In the genomic region with DNA sequence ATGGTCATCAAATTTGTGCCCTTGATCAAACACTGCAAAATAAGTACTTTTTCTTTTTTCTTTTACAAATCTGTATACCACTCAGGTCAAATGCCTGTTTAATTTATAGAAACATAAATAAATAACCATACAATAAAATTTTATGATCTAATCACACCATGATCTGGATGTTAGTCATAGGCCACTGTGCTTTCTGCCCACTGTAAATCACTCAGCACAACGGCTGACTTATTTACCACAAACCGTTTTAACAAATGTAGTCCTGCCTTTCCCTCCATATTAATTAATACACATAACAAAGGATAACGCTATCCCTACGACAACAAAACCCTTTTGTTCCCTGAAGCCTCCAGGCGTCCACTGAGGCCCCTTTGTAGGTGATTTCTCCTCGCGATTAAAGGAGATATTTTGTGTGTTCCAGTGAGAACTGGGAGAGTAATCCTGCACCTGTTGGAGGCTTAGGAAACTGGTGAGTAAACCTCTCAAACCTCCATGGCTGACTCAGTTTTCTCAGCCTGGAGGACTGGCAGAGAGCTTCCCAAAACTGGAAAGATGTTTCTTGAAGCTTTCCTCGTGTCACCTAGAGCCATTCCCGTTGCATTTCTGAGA, we compare ENCODE assay signal across 1 cellular context.
TF ChIP-seq lines count a peak whose summit lies in the region.

No MANE protein-coding gene starts in this region.

TF ChIP-seq in HEK293, 187 proteins besides CTCF, POLR2A, EP300 and RAD21 (continued from another document):
- 0 out of 2 replicates have a peak, but pooled peaks have one; percentile 44 for TF ChIP-seq ZNF10 (tag by site-specific recombination; IDR thresholded peaks at IDR 0.05)
- no peak for TF ChIP-seq ZBTB8A (tag by site-specific recombination; IDR thresholded peaks at IDR 0.05)
- TF ChIP-seq SCRT2 (tag by site-specific recombination; IDR thresholded peaks at IDR 0.05), result peak; percentile 94
- no peak for TF ChIP-seq ZFP69B (tag by site-specific recombination; IDR thresholded peaks at IDR 0.05)
- TF ChIP-seq, protein P1, sequence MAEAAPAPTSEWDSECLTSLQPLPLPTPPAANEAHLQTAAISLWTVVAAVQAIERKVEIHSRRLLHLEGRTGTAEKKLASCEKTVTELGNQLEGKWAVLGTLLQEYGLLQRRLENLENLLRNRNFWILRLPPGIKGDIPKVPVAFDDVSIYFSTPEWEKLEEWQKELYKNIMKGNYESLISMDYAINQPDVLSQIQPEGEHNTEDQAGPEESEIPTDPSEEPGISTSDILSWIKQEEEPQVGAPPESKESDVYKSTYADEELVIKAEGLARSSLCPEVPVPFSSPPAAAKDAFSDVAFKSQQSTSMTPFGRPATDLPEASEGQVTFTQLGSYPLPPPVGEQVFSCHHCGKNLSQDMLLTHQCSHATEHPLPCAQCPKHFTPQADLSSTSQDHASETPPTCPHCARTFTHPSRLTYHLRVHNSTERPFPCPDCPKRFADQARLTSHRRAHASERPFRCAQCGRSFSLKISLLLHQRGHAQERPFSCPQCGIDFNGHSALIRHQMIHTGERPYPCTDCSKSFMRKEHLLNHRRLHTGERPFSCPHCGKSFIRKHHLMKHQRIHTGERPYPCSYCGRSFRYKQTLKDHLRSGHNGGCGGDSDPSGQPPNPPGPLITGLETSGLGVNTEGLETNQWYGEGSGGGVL (tag by site-specific recombination; IDR thresholded peaks at IDR 0.05), result no peak
- TF ChIP-seq ZEB2 (tag by site-specific recombination; IDR thresholded peaks at IDR 0.05), result 0 out of 2 replicates have a peak, but pooled peaks have one; percentile 38
- 0 out of 2 replicates have a peak, but pooled peaks have one; percentile 29 for TF ChIP-seq GFI1B (tag by site-specific recombination; IDR thresholded peaks at IDR 0.05)
- peak; percentile 54; the same call in 1 of the 2 replicates for TF ChIP-seq SCRT1 (tag by site-specific recombination; IDR thresholded peaks at IDR 0.05; ENCODE audit: borderline replicate concordance)
- TF ChIP-seq, protein P2, sequence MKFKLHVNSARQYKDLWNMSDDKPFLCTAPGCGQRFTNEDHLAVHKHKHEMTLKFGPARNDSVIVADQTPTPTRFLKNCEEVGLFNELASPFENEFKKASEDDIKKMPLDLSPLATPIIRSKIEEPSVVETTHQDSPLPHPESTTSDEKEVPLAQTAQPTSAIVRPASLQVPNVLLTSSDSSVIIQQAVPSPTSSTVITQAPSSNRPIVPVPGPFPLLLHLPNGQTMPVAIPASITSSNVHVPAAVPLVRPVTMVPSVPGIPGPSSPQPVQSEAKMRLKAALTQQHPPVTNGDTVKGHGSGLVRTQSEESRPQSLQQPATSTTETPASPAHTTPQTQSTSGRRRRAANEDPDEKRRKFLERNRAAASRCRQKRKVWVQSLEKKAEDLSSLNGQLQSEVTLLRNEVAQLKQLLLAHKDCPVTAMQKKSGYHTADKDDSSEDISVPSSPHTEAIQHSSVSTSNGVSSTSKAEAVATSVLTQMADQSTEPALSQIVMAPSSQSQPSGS (tag by site-specific recombination; IDR thresholded peaks at IDR 0.05; ENCODE audit: low read depth), result no peak
- no peak for TF ChIP-seq ZNF639 (tag by site-specific recombination; IDR thresholded peaks at IDR 0.05)
- peak; percentile 81 for TF ChIP-seq ZNF585B (tag by site-specific recombination; IDR thresholded peaks at IDR 0.05)
- 0 out of 2 replicates have a peak, but pooled peaks have one; percentile 27 for TF ChIP-seq IKZF3 (tag by site-specific recombination; IDR thresholded peaks at IDR 0.05)
- TF ChIP-seq GLI2 (tag by site-specific recombination; IDR thresholded peaks at IDR 0.05; ENCODE audit: borderline replicate concordance, low read depth), result no peak
- peak; percentile 60; the same call in 1 of the 2 replicates for TF ChIP-seq OVOL3 (tag by site-specific recombination; IDR thresholded peaks at IDR 0.05)
- TF ChIP-seq, protein P3, sequence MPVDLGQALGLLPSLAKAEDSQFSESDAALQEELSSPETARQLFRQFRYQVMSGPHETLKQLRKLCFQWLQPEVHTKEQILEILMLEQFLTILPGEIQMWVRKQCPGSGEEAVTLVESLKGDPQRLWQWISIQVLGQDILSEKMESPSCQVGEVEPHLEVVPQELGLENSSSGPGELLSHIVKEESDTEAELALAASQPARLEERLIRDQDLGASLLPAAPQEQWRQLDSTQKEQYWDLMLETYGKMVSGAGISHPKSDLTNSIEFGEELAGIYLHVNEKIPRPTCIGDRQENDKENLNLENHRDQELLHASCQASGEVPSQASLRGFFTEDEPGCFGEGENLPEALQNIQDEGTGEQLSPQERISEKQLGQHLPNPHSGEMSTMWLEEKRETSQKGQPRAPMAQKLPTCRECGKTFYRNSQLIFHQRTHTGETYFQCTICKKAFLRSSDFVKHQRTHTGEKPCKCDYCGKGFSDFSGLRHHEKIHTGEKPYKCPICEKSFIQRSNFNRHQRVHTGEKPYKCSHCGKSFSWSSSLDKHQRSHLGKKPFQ (tag by site-specific recombination; IDR thresholded peaks at IDR 0.05), result peak; percentile 63; the same call in 1 of the 2 replicates
- peak; percentile 65; the same call in 1 of the 2 replicates for TF ChIP-seq FEZF1 (tag by site-specific recombination; IDR thresholded peaks at IDR 0.05)
- peak; percentile 57; the same call in 1 of the 2 replicates for TF ChIP-seq WT1 (tag by site-specific recombination; IDR thresholded peaks at IDR 0.05)
- TF ChIP-seq, protein P4, sequence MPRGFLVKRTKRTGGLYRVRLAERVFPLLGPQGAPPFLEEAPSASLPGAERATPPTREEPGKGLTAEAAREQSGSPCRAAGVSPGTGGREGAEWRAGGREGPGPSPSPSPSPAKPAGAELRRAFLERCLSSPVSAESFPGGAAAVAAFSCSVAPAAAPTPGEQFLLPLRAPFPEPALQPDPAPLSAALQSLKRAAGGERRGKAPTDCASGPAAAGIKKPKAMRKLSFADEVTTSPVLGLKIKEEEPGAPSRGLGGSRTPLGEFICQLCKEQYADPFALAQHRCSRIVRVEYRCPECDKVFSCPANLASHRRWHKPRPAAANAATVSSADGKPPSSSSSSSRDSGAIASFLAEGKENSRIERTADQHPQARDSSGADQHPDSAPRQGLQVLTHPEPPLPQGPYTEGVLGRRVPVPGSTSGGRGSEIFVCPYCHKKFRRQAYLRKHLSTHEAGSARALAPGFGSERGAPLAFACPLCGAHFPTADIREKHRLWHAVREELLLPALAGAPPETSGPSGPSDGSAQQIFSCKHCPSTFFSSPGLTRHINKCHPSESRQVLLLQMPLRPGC (tag by site-specific recombination; IDR thresholded peaks at IDR 0.05), result peak; percentile 56; the same call in 1 of the 2 replicates
- TF ChIP-seq ZNF561 (tag by site-specific recombination; IDR thresholded peaks at IDR 0.05; ENCODE audit: borderline replicate concordance), result peak; percentile 36; the same call in 1 of the 2 replicates
- TF ChIP-seq ZNF366 (tag by site-specific recombination; conservative IDR thresholded peaks at IDR 0.05), result peak; percentile 60
- 0 out of 2 replicates have a peak, but pooled peaks have one; percentile 21 for TF ChIP-seq TRIM28 (IDR thresholded peaks at IDR 0.05; ENCODE audit: borderline replicate concordance, low read length)
- TF ChIP-seq, protein P5, sequence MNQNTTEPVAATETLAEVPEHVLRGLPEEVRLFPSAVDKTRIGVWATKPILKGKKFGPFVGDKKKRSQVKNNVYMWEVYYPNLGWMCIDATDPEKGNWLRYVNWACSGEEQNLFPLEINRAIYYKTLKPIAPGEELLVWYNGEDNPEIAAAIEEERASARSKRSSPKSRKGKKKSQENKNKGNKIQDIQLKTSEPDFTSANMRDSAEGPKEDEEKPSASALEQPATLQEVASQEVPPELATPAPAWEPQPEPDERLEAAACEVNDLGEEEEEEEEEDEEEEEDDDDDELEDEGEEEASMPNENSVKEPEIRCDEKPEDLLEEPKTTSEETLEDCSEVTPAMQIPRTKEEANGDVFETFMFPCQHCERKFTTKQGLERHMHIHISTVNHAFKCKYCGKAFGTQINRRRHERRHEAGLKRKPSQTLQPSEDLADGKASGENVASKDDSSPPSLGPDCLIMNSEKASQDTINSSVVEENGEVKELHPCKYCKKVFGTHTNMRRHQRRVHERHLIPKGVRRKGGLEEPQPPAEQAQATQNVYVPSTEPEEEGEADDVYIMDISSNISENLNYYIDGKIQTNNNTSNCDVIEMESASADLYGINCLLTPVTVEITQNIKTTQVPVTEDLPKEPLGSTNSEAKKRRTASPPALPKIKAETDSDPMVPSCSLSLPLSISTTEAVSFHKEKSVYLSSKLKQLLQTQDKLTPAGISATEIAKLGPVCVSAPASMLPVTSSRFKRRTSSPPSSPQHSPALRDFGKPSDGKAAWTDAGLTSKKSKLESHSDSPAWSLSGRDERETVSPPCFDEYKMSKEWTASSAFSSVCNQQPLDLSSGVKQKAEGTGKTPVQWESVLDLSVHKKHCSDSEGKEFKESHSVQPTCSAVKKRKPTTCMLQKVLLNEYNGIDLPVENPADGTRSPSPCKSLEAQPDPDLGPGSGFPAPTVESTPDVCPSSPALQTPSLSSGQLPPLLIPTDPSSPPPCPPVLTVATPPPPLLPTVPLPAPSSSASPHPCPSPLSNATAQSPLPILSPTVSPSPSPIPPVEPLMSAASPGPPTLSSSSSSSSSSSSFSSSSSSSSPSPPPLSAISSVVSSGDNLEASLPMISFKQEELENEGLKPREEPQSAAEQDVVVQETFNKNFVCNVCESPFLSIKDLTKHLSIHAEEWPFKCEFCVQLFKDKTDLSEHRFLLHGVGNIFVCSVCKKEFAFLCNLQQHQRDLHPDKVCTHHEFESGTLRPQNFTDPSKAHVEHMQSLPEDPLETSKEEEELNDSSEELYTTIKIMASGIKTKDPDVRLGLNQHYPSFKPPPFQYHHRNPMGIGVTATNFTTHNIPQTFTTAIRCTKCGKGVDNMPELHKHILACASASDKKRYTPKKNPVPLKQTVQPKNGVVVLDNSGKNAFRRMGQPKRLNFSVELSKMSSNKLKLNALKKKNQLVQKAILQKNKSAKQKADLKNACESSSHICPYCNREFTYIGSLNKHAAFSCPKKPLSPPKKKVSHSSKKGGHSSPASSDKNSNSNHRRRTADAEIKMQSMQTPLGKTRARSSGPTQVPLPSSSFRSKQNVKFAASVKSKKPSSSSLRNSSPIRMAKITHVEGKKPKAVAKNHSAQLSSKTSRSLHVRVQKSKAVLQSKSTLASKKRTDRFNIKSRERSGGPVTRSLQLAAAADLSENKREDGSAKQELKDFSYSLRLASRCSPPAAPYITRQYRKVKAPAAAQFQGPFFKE (tag by site-specific recombination; IDR thresholded peaks at IDR 0.05; ENCODE audit: borderline replicate concordance), result no peak
